9 cellular contexts compared by ENCODE assay signal in the genomic region with DNA sequence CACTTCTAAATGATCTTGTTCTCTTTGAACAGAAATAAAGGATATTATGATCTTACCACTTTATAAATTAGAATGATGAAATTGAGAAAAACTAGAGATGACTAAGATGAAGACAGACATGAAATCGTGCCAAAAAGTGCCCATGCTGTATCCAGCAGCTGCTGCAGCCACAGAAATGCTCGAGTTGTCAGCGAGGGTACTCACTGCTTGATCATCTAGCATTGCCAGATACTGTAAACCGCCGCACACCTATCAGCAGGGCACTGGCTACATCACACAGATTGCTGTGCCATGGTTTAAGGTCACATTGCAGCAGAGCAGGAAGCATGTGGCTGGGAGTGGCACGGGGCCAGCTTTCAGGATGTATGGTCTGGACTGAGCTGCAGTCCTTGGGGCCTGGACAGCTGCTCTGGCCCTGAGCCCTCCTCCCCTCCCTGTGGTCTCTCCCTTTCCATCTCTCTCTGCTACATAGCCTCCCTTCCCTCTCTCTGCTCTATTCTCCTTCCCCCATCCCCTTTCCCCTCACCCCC. TPM values are rescaled to one million over a fixed set of nuclear protein-coding genes. Genes with fewer than 3 reads are reported as not detected.
DNase-seq lines count a peak whose midpoint lies in the region; ATAC-seq and TF ChIP-seq lines count a peak whose summit lies in the region.
"Had no signal": no experiment of that assay in that cellular context is flagged by ENCODE, and none has a peak within 500 bp of the region (broad histone marks: within the 10 kb centered on the region; RNA-seq: fewer than 3 reads in every experiment).

No MANE protein-coding gene starts in this region.

- H3K27ac ChIP-seq in thyroid gland: no peak overlapping the region

- peaks cover 32% of the 10 kb centered on the region for H3K27me3 Mint-ChIP-seq in progenitor cell of endocrine pancreas

- DNase-seq in activated CD4-positive, alpha-beta T cell treated with anti-CD3 and anti-CD28 coated beads for 48 hours: peak; percentile 7
- DNase-seq in activated CD4-positive, alpha-beta T cell treated with anti-CD3 and anti-CD28 coated beads for 1 hour: no peak
- peak; percentile 83 to 92 for DNase-seq in SHP77 (lab: John Stamatoyannopoulos, UW)
- DNase-seq in foreskin melanocyte: peak; percentile 47
- peak; percentile 37 to 50 for DNase-seq in thyroid gland
- no peak for DNase-seq in progenitor cell of endocrine pancreas (ENCODE audit: low spot score, unreplicated experiment)
- DNase-seq in SIG-M5 (lab: John Stamatoyannopoulos, UW): no peak

- no peak for TF ChIP-seq POLR2A in thyroid gland (IDR thresholded peaks at IDR 0.05)

- H3K27me3 ChIP-seq in thyroid gland: no peaks in the 10 kb centered on the region

- TF ChIP-seq CTCF in thyroid gland (IDR thresholded peaks at IDR 0.05): no peak
- TF ChIP-seq CTCF in progenitor cell of endocrine pancreas (IDR thresholded peaks at IDR 0.05; ENCODE audit: unreplicated experiment): no peak

- peaks cover 2% of the 10 kb centered on the region for H3K4me1 Mint-ChIP-seq in progenitor cell of endocrine pancreas (ENCODE audit: low read depth)

- ATAC-seq in HG02973 (IDR thresholded peaks at IDR 0.05; ENCODE audit: unreplicated experiment): no peak

- H3K27ac Mint-ChIP-seq in progenitor cell of endocrine pancreas: no peak overlapping the region

- H3K4me3 Mint-ChIP-seq in progenitor cell of endocrine pancreas (ENCODE audit: low read depth): no peak overlapping the region

- no peaks in the 10 kb centered on the region for H3K9me3 ChIP-seq in thyroid gland

- H3K4me1 ChIP-seq in thyroid gland: peaks cover 0 to 12% of the 10 kb centered on the region in 2 donors

- H3K36me3 ChIP-seq in thyroid gland: no peaks in the 10 kb centered on the region

- intact Hi-C loops in thyroid gland (cut with DNase I): no loop called here

- H3K4me3 ChIP-seq in thyroid gland (replicated peaks in 1 of 3): no peak overlapping the region

- 39 to 62% methylated on average over 6 of the region's 6 CpGs for WGBS in thyroid gland, 2 donors

- no peaks in the 10 kb centered on the region for H3K36me3 Mint-ChIP-seq in progenitor cell of endocrine pancreas (ENCODE audit: insufficient read depth)

- no peaks in the 10 kb centered on the region for H3K9me3 Mint-ChIP-seq in progenitor cell of endocrine pancreas (ENCODE audit: low read depth)

RNA-seq across cellular contexts. Expression of gene SEPTIN5, which starts 51.0 kb away (rescaled TPM):
- total RNA-seq in thyroid gland (100 to 1,000 TPM in 1 of 4 donors, 10 to 100 TPM in 3; 14.0 to 124 (median 27.3) TPM), progenitor cell of endocrine pancreas (32.0 and 34.5 TPM in 2 replicates)
- total RNA-seq: T-helper 1 cell treated with Interleukin-12 subunit alpha and Interleukin-12 subunit beta and Interleukin-4 antibody, amounts not matched to agents 30 ng/mL and 1 ng/mL, for 36 hours had no signal

RNA-seq across cellular contexts. Expression of gene GP1BB, which starts 60.0 kb away (rescaled TPM):
- total RNA-seq in thyroid gland: 1 to 10 TPM; 1.5 to 6.6 (median 3.1) TPM
- 5.8 and 7.7 TPM in 2 replicates for total RNA-seq in progenitor cell of endocrine pancreas
- total RNA-seq: T-helper 1 cell treated with Interleukin-12 subunit alpha and Interleukin-12 subunit beta and Interleukin-4 antibody, amounts not matched to agents 30 ng/mL and 1 ng/mL, for 36 hours had no signal

Comparison
In these comparisons a context has a peak if more than half of its experiments do, and no peak if none do; other contexts are left out.
1. DNase-seq: peak in activated CD4-positive, alpha-beta T cell treated with anti-CD3 and anti-CD28 coated beads for 48 hours (single experiment), SHP77 (2 of 2), foreskin melanocyte (single experiment) and thyroid gland (2 of 2); none in activated CD4-positive, alpha-beta T cell treated with anti-CD3 and anti-CD28 coated beads for 1 hour (single experiment), progenitor cell of endocrine pancreas (single experiment) and SIG-M5 (single experiment).